23 cellular contexts compared by ENCODE assay signal in genomic region chr10:95505084-95505610, GRCh38. TPM values are rescaled to one million over a fixed set of nuclear protein-coding genes. Genes with fewer than 3 reads are reported as not detected.
DNase-seq lines count a peak whose midpoint lies in the region; ATAC-seq and TF ChIP-seq lines count a peak whose summit lies in the region.
"Had no signal": no experiment of that assay in that cellular context is flagged by ENCODE, and none has a peak within 500 bp of the region (broad histone marks: within the 10 kb centered on the region; RNA-seq: fewer than 3 reads in every experiment).

No MANE protein-coding gene starts in this region.

- peaks cover 71% of the 10 kb centered on the region for H3K4me1 Mint-ChIP-seq in nephron
- H3K4me1 Mint-ChIP-seq: activated naive CD4-positive, alpha-beta T cell treated with anti-CD3 and anti-CD28 coated beads, Interleukin-2, amount 10 ng/mL, durations not matched to agents 7 days and 5 days; stimulated activated naive B cell treated with anti-CD40 and anti-IgM and Interleukin-4, amounts not matched to agents 10 μg/mL and 1 μg/mL and 100 μg/mL, for 72 hours had no signal

- H3K9me3 ChIP-seq in left ventricle myocardium inferior (replicated peaks), result no peaks in the 10 kb centered on the region
- H3K9me3 ChIP-seq in esophagus (ENCODE audit: control insufficient read depth in 2 of 2, insufficient read depth in 1 of 2, low read depth in 1 of 2, low read length in 1 of 2), result no peaks in the 10 kb centered on the region
- H3K9me3 ChIP-seq in uterus, result no peaks in the 10 kb centered on the region
- H3K9me3 ChIP-seq: BE2C, Peyer's patch had no signal

- H3K9me3 Mint-ChIP-seq in nephron, result no peaks in the 10 kb centered on the region
- H3K9me3 Mint-ChIP-seq: activated naive CD4-positive, alpha-beta T cell treated with anti-CD3 and anti-CD28 coated beads, Interleukin-2, amount 10 ng/mL, durations not matched to agents 7 days and 5 days; stimulated activated naive B cell treated with anti-CD40 and anti-IgM and Interleukin-4, amounts not matched to agents 10 μg/mL and 1 μg/mL and 100 μg/mL, for 72 hours; type B pancreatic cell had no signal

- TF ChIP-seq CTCF in left ventricle myocardium inferior (IDR thresholded peaks at IDR 0.05; ENCODE audit: borderline replicate concordance), result no peak
- TF ChIP-seq CTCF in nephron (IDR thresholded peaks at IDR 0.05; ENCODE audit: unreplicated experiment in 3 of 3), result no peak
- no peak for TF ChIP-seq CTCF in uterus (IDR thresholded peaks at IDR 0.05)

- H3K27ac Mint-ChIP-seq in nephron, result peak overlapping the region; percentile 21 to 98 (median 94)
- H3K27ac Mint-ChIP-seq: activated naive CD4-positive, alpha-beta T cell treated with anti-CD3 and anti-CD28 coated beads, Interleukin-2, amount 10 ng/mL, durations not matched to agents 7 days and 5 days; progenitor cell of endocrine pancreas; stimulated activated naive B cell treated with anti-CD40 and anti-IgM and Interleukin-4, amounts not matched to agents 10 μg/mL and 1 μg/mL and 100 μg/mL, for 72 hours; T-helper 17 cell; type B pancreatic cell had no signal

- H3K27me3 Mint-ChIP-seq in nephron (ENCODE audit: low read depth), result no peaks in the 10 kb centered on the region
- H3K27me3 Mint-ChIP-seq: type B pancreatic cell had no signal

- DNase-seq in left ventricle myocardium inferior, result no peak
- DNase-seq in left ventricle myocardium superior, result no peak
- DNase-seq in uterus, result no peak
- DNase-seq: activated CD4-positive, alpha-beta T cell treated with anti-CD3 and anti-CD28 coated beads for 4 hours; activated naive CD4-positive, alpha-beta T cell treated with anti-CD3 and anti-CD28 coated beads, Interleukin-2, amount 10 ng/mL, durations not matched to agents 7 days and 5 days; BE2C; COR-L47; DMS79 treated with DMSO at 0.1 percent for 48 hours; GM23248; NCI-H1417; NCI-H446 treated with DMSO at 0.1 percent for 48 hours; Peyer's patch; stimulated activated CD4-positive, alpha-beta T cell treated with anti-CD3 and anti-CD28 coated beads, Interleukin-2, amount 100 ng/mL, for 48 hours; stimulated activated naive B cell treated with anti-CD40 and anti-IgM and Interleukin-4, amounts not matched to agents 10 μg/mL and 1 μg/mL and 100 μg/mL, for 72 hours; T-helper 17 cell had no signal

- 50 to 52% methylated on average over 5 of the region's 5 CpGs for WGBS in esophagus, 2 donors

- no peak for TF ChIP-seq POLR2A in uterus (IDR thresholded peaks at IDR 0.05)

- H3K27me3 ChIP-seq in left ventricle myocardium inferior (ENCODE audit: low read depth) (no peaks in the 10 kb centered on the region), esophagus (ENCODE audit: control insufficient read depth in 1 of 2, insufficient read depth in 2 of 2, low read length in 2 of 2) (no peaks in the 10 kb centered on the region), uterus (no peaks in the 10 kb centered on the region)
- H3K27me3 ChIP-seq: BE2C, Peyer's patch had no signal

- H3K4me3 ChIP-seq in left ventricle myocardium inferior (peak overlapping the region; percentile 3), esophagus (ENCODE audit: low read depth in 1 of 2, low read length in 2 of 2) (no peak overlapping the region), uterus (no peak overlapping the region)
- H3K4me3 ChIP-seq: GM23248, Peyer's patch, smooth muscle cell had no signal

- peaks cover 100% of the 10 kb centered on the region for H3K4me1 ChIP-seq in left ventricle myocardium inferior
- H3K4me1 ChIP-seq in esophagus (ENCODE audit: control insufficient read depth in 2 of 2, insufficient read depth in 2 of 2, low read length in 1 of 2), result no peaks in the 10 kb centered on the region
- no peaks in the 10 kb centered on the region for H3K4me1 ChIP-seq in uterus
- H3K4me1 ChIP-seq: BE2C had no signal

- no peaks in the 10 kb centered on the region for H3K36me3 Mint-ChIP-seq in nephron (ENCODE audit: low read depth)
- H3K36me3 Mint-ChIP-seq: activated naive CD4-positive, alpha-beta T cell treated with anti-CD3 and anti-CD28 coated beads, Interleukin-2, amount 10 ng/mL, durations not matched to agents 7 days and 5 days; stimulated activated naive B cell treated with anti-CD40 and anti-IgM and Interleukin-4, amounts not matched to agents 10 μg/mL and 1 μg/mL and 100 μg/mL, for 72 hours; type B pancreatic cell had no signal

- peaks cover 5% of the 10 kb centered on the region for H3K36me3 ChIP-seq in left ventricle myocardium inferior
- no peaks in the 10 kb centered on the region for H3K36me3 ChIP-seq in esophagus (ENCODE audit: control insufficient read depth in 2 of 2, insufficient read depth in 2 of 2, low read length in 1 of 2)
- H3K36me3 ChIP-seq in uterus, result no peaks in the 10 kb centered on the region
- H3K36me3 ChIP-seq: BE2C, Peyer's patch had no signal

- no peak overlapping the region for H3K4me3 Mint-ChIP-seq in nephron
- H3K4me3 Mint-ChIP-seq: activated naive CD4-positive, alpha-beta T cell treated with anti-CD3 and anti-CD28 coated beads, Interleukin-2, amount 10 ng/mL, durations not matched to agents 7 days and 5 days; stimulated activated naive B cell treated with anti-CD40 and anti-IgM and Interleukin-4, amounts not matched to agents 10 μg/mL and 1 μg/mL and 100 μg/mL, for 72 hours; T-helper 17 cell; type B pancreatic cell had no signal

- ATAC-seq in left ventricle myocardium superior, result no peak
- ATAC-seq in GM19351 (IDR thresholded peaks at IDR 0.05; ENCODE audit: unreplicated experiment), result no peak
- ATAC-seq in GM18907 (IDR thresholded peaks at IDR 0.05; ENCODE audit: unreplicated experiment), result no peak
- no peak for ATAC-seq in GM19467 (IDR thresholded peaks at IDR 0.05; ENCODE audit: unreplicated experiment)
- ATAC-seq: stimulated activated naive B cell treated with anti-CD40 and anti-IgM and Interleukin-4, amounts not matched to agents 10 μg/mL and 1 μg/mL and 100 μg/mL, for 72 hours; T-helper 17 cell had no signal

- peak overlapping the region; percentile 87 for H3K27ac ChIP-seq in left ventricle myocardium inferior (replicated peaks)
- H3K27ac ChIP-seq in esophagus (ENCODE audit: low read depth in 2 of 2, low read length in 1 of 2), result peak overlapping the region; percentile 45 to 69
- peak overlapping the region; percentile 85 to 95 for H3K27ac ChIP-seq in uterus
- H3K27ac ChIP-seq: GM23248 had no signal

- intact Hi-C loops in left ventricle myocardium inferior (cut with micrococcal nuclease) (no loop called here), left ventricle myocardium superior (cut with micrococcal nuclease) (no loop called here), uterus (cut with DNase I; ENCODE audit: low total_unique reads) (no loop called here)

RNA-seq across cellular contexts. Expression of gene SORBS1, which starts 56.0 kb away (rescaled TPM):
- total RNA-seq in left ventricle myocardium inferior, result 896 TPM
- total RNA-seq in left ventricle myocardium superior, result 703 TPM
- 10 to 100 TPM; 32.7 to 66.3 TPM for polyA plus RNA-seq in esophagus
- 100 to 1,000 TPM in 3 of 4 donors, 10 to 100 TPM in 1; 89.9 to 422 (median 271) TPM for total RNA-seq in uterus
